ENCODE assay signal across 30 cellular contexts in genomic region chr7:31487476-31487875, GRCh38. TPM values are rescaled to one million over a fixed set of nuclear protein-coding genes. Genes with fewer than 3 reads are reported as not detected.
"Had no signal": no experiment of that assay in that cellular context is flagged by ENCODE, and none has a peak within 500 bp of the region (broad histone marks: within the 10 kb centered on the region; RNA-seq: fewer than 3 reads in every experiment).

No MANE protein-coding gene starts in this region.

- H3K27me3 ChIP-seq: cardiac muscle cell, colonic mucosa, neutrophil, uterus had no signal

- H3K36me3 ChIP-seq: cardiac muscle cell, colonic mucosa, lower lobe of right lung, neutrophil, thoracic aorta, uterus had no signal

- DNase-seq: activated CD4-positive, alpha-beta T cell treated with anti-CD3 and anti-CD28 coated beads for 36 hours; activated CD4-positive, CD25-positive, alpha-beta regulatory T cell; activated CD8-positive, alpha-beta memory T cell treated with anti-CD3 and anti-CD28 coated beads, Interleukin-2, amount 10 ng/mL, durations not matched to agents 7 days and 5 days; activated CD8-positive, alpha-beta T cell treated with anti-CD3 and anti-CD28 coated beads, Interleukin-2, amount 10 ng/mL, durations not matched to agents 7 days and 5 days; activated naive CD8-positive, alpha-beta T cell treated with anti-CD3 and anti-CD28 coated beads, Interleukin-2, amount 50 U/mL, for 24 hours; activated T-cell treated with anti-CD3 and anti-CD28 coated beads, Interleukin-2, amount 50 U/mL, for 48 hours; cerebellar nuclear complex; colonic mucosa; effector memory CD4-positive, alpha-beta T cell; kidney; lower lobe of right lung; retina; stimulated activated CD4-positive, alpha-beta T cell treated with anti-CD3 and anti-CD28 coated beads, Interleukin-12 subunit alpha, Interleukin-12 subunit beta, amount 100 ng/mL, for 4 hours; stimulated activated CD4-positive, alpha-beta T cell treated with anti-CD3 and anti-CD28 coated beads, Interleukin-4, amount 100 ng/mL, for 1 hour; stimulated activated naive CD8-positive, alpha-beta T cell treated with anti-CD3 and anti-CD28 coated beads, Interleukin-15, Interleukin-2, amounts not matched to agents 100 U/mL and 50 U/mL, for 24 hours; T-helper 1 cell; trophoblast cell; uterus had no signal

- H3K4me3 ChIP-seq: cardiac muscle cell, colonic mucosa, lower lobe of right lung, skin epidermis, thoracic aorta, uterus had no signal

- ATAC-seq: activated CD4-positive, alpha-beta T cell treated with anti-CD3 and anti-CD28 coated beads for 36 hours; activated CD8-positive, alpha-beta memory T cell treated with anti-CD3 and anti-CD28 coated beads, Interleukin-2, amount 10 ng/mL, durations not matched to agents 7 days and 5 days; activated CD8-positive, alpha-beta T cell treated with anti-CD3 and anti-CD28 coated beads, Interleukin-2, amount 10 ng/mL, durations not matched to agents 7 days and 5 days; activated naive CD8-positive, alpha-beta T cell treated with anti-CD3 and anti-CD28 coated beads, Interleukin-2, amount 50 U/mL, for 24 hours; lower lobe of right lung; sciatic nerve; stimulated activated naive CD8-positive, alpha-beta T cell treated with anti-CD3 and anti-CD28 coated beads, Interleukin-15, Interleukin-2, amounts not matched to agents 100 U/mL and 50 U/mL, for 24 hours had no signal

- H3K27ac ChIP-seq: cardiac muscle cell, colonic mucosa, lower lobe of right lung, neutrophil, skin epidermis, thoracic aorta, uterus had no signal

- H3K4me1 ChIP-seq: colonic mucosa, lower lobe of right lung, uterus had no signal

- H3K9me3 ChIP-seq: colonic mucosa, lower lobe of right lung, neutrophil, thoracic aorta, uterus had no signal

RNA-seq across cellular contexts. Expression of gene ITPRID1, which starts 26.4 kb away (rescaled TPM):
- total RNA-seq: activated CD4-positive, alpha-beta T cell treated with anti-CD3 and anti-CD28 coated beads for 36 hours; activated CD8-positive, alpha-beta memory T cell treated with anti-CD3 and anti-CD28 coated beads, Interleukin-2, amount 10 ng/mL, durations not matched to agents 7 days and 5 days; activated CD8-positive, alpha-beta T cell treated with anti-CD3 and anti-CD28 coated beads, Interleukin-2, amount 10 ng/mL, durations not matched to agents 7 days and 5 days; activated T-helper 2 cell treated with anti-CD3 and anti-CD28 coated beads, Interferon-gamma antibody, Interleukin-2, Interleukin-4, amounts not matched to agents 10 μg/mL and 5 μg/mL and 100 μg/mL, durations not matched to agents 14 hours and 24 hours and 36 hours; cardiac muscle cell; dermis microvascular lymphatic vessel endothelial cell; fibroblast of lung; fibroblast of villous mesenchyme; kidney; osteocyte; sciatic nerve; subcutaneous adipose tissue; thoracic aorta had no signal
- polyA plus RNA-seq: cardiac muscle cell, esophagus, fibroblast of lung had no signal
